ENCODE assay signal across 9 cellular contexts in the genomic region with DNA sequence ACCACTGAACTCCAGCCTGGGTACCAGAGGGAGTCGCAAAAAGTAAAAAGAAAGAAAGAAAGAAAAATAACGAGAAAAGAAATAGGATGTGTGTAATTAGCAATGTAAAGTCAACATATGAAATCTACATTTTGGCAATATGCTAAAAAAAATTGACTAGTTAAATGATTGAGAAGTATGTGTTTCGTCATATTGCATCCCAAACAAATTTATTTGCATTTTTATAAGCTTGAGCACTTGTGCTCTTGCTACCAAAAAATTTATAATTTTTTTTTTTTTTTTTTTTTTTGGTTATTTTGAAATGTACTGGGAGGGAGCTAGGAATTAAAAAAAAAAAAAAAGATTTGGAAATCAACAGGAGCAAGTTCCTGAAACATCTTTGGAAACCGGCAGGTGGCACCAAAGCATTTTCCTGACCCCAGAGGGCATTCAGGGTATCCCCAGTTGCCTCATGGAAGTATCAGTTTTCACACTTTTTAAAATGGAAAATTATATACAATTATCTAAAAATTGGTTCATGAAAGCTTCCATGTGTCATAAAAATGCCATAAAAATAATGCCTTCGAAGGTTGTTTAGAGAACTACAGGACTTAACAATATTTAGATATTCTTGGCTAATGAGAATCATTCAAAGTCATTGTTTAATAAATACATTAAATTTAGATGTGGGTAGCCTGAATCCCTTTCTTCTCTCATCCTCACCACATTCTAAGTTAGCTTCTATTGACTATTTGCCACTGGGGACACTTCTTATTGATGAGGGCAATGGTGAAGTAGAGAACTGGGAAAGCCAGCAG. TPM values are rescaled to one million over a fixed set of nuclear protein-coding genes. Genes with fewer than 3 reads are reported as not detected.
A peak's percentile ranks its signal among the peaks of the same experiment; 100 is the strongest.
DNase-seq lines count a peak whose midpoint lies in the region; ATAC-seq and TF ChIP-seq lines count a peak whose summit lies in the region.
"Had no signal": no experiment of that assay in that cellular context is flagged by ENCODE, and none has a peak within 500 bp of the region (broad histone marks: within the 10 kb centered on the region; RNA-seq: fewer than 3 reads in every experiment).

No MANE protein-coding gene starts in this region.

- peaks cover 7 to 27% (median 14%) of the 10 kb centered on the region in 3 donors for H3K27me3 Mint-ChIP-seq in immature natural killer cell (ENCODE audit: low read depth in 3 of 3)

- no peaks in the 10 kb centered on the region for H3K36me3 Mint-ChIP-seq in immature natural killer cell

- H3K27ac ChIP-seq in body of pancreas: no peak overlapping the region
- H3K27ac ChIP-seq in upper lobe of right lung: no peak overlapping the region
- H3K27ac ChIP-seq: skin epidermis had no signal

- no peak for TF ChIP-seq POLR2A in body of pancreas (IDR thresholded peaks at IDR 0.05)

- H3K27me3 ChIP-seq in body of pancreas: no peaks in the 10 kb centered on the region
- peaks cover 22% of the 10 kb centered on the region for H3K27me3 ChIP-seq in upper lobe of right lung

- H3K36me3 ChIP-seq in body of pancreas (replicated peaks in 1 of 2; ENCODE audit: insufficient read depth in 1 of 2, low read depth in 2 of 2) (no peaks in the 10 kb centered on the region), upper lobe of right lung (no peaks in the 10 kb centered on the region)

- ATAC-seq in body of pancreas (no peak), upper lobe of right lung (no peak)

- 12 to 14% methylated on average over 5 of the region's 5 CpGs for WGBS in body of pancreas, 2 donors

- peaks cover 8 to 16% of the 10 kb centered on the region in 2 donors for H3K4me1 Mint-ChIP-seq in immature natural killer cell

- DNase-seq in AG09319 (ENCODE audit: extremely low read depth, low read depth) (peak; percentile 15), NCI-H2227 (lab: John Stamatoyannopoulos, UW; ENCODE audit: unreplicated experiment) (peak; percentile 50), body of pancreas (peak; percentile 74 to 78 (median 76)), islet precursor cell (peak; percentile 74), upper lobe of right lung (no peak), ureter (ENCODE audit: low spot score) (no peak), immature natural killer cell (no peak)

- H3K9me3 Mint-ChIP-seq in immature natural killer cell: no peaks in the 10 kb centered on the region

- no peak overlapping the region for H3K27ac Mint-ChIP-seq in immature natural killer cell

- peaks cover 18% of the 10 kb centered on the region for H3K4me1 ChIP-seq in body of pancreas
- H3K4me1 ChIP-seq in upper lobe of right lung: no peaks in the 10 kb centered on the region

- intact Hi-C loops in body of pancreas (cut with DNase I) (no loop called here), upper lobe of right lung (cut with DNase I) (no loop called here)

- no peak overlapping the region for H3K4me3 Mint-ChIP-seq in immature natural killer cell

- H3K9me3 ChIP-seq in body of pancreas (no peaks in the 10 kb centered on the region), upper lobe of right lung (no peaks in the 10 kb centered on the region)

- H3K4me3 ChIP-seq in body of pancreas: no peak overlapping the region
- no peak overlapping the region for H3K4me3 ChIP-seq in upper lobe of right lung
- H3K4me3 ChIP-seq: skin epidermis had no signal

- peak; percentile 51 for TF ChIP-seq CTCF in AG09319 (IDR thresholded peaks at IDR 0.05; ENCODE audit: low read depth, low read length)
- peak; percentile 42; the same call in 2 of the 3 replicates for TF ChIP-seq CTCF in GM12872 (IDR thresholded peaks at IDR 0.05; ENCODE audit: insufficient read depth, low read depth, low read length)
- peak; percentile 44 to 79 (median 70) for TF ChIP-seq CTCF in body of pancreas (IDR thresholded peaks at IDR 0.05)
- TF ChIP-seq CTCF in upper lobe of right lung (IDR thresholded peaks at IDR 0.05): peak; percentile 57

RNA-seq across cellular contexts. Expression of gene HEATR1, which starts 4.8 kb away (rescaled TPM):
- total RNA-seq in body of pancreas (10 to 100 TPM; 11.9 to 25.7 TPM), upper lobe of right lung (23.6 TPM), ureter (56.3 TPM)
- polyA plus RNA-seq in immature natural killer cell: 10 to 100 TPM in 1 of 3 donors, 1 to 10 TPM in 2; 3.8 to 11.6 (median 4.6) TPM

Comparison
In these comparisons a context has a peak if more than half of its experiments do, and no peak if none do; other contexts are left out.
1. DNase-seq: peak in AG09319 (single experiment), NCI-H2227 (single experiment), body of pancreas (4 of 4) and islet precursor cell (single experiment); none in upper lobe of right lung (single experiment), ureter (single experiment) and immature natural killer cell (0 of 3).
2. Peak in every context shown above with its lines, with median percentiles within 50 percentile points of each other: CTCF ChIP-seq.